Comparison of ENCODE assay signal across 8 cellular contexts in genomic region chr12:89709157-89709993, GRCh38. TPM values are rescaled to one million over a fixed set of nuclear protein-coding genes. Genes with fewer than 3 reads are reported as not detected.
DNase-seq lines count a peak whose midpoint lies in the region; ATAC-seq and TF ChIP-seq lines count a peak whose summit lies in the region.

No MANE protein-coding gene starts in this region.

- ATAC-seq in GM19372 (IDR thresholded peaks at IDR 0.05; ENCODE audit: low read depth, unreplicated experiment), result peak; percentile 65
- ATAC-seq in HG03521 (IDR thresholded peaks at IDR 0.05; ENCODE audit: unreplicated experiment), result peak; percentile 65
- ATAC-seq in left lobe of liver, result peak; percentile 82

- peak overlapping the region; percentile 91 for H3K27ac ChIP-seq in C4-2B

- TF ChIP-seq CTCF in C4-2B (conservative IDR thresholded peaks at IDR 0.05), result no peak

- DNase-seq in NCI-H69 (lab: John Stamatoyannopoulos, UW), result peak; percentile 99
- peak; percentile 100 for DNase-seq in activated CD4-positive, alpha-beta T cell treated with anti-CD3 and anti-CD28 coated beads, Interleukin-2, amount 50 U/mL, for 1 hour
- DNase-seq in dedifferentiated amniotic fluid mesenchymal stem cell (ENCODE audit: extremely low spot score), result peak; percentile 98
- DNase-seq in left lobe of liver (ENCODE audit: low spot score), result peak; percentile 99
- DNase-seq in stimulated activated CD4-positive, alpha-beta T cell treated with anti-CD3 and anti-CD28 coated beads, Interleukin-2, amount 100 ng/mL, for 24 hours, result peak; percentile 97 to 98

RNA-seq across cellular contexts. Expression of gene ATP2B1, which starts 0.7 kb away (rescaled TPM):
- total RNA-seq in left lobe of liver, result 12.3 TPM

Comparison
In these comparisons a context has a peak if more than half of its experiments do, and no peak if none do; other contexts are left out.
1. Peak in every context shown above with its lines: DNase-seq, ATAC-seq and H3K27ac ChIP-seq.